Comparison of ENCODE assay signal across 8 cellular contexts in genomic region chr22:19730662-19731360, GRCh38. TPM values are rescaled to one million over a fixed set of nuclear protein-coding genes. Genes with fewer than 3 reads are reported as not detected.
DNase-seq lines count a peak whose midpoint lies in the region; ATAC-seq and TF ChIP-seq lines count a peak whose summit lies in the region.

No MANE protein-coding gene starts in this region.

- intact Hi-C loops in activated T-helper 2 cell treated with anti-CD3 and anti-CD28 coated beads, Interferon-gamma antibody, Interleukin-2, Interleukin-4, amounts not matched to agents 10 μg/mL and 5 μg/mL and 100 μg/mL, durations not matched to agents 14 hours and 24 hours and 36 hours (cut with micrococcal nuclease): loop anchor here (1.0 to 2.0 kb wide), 2 partner anchors 124 to 179 kb away; partner anchors contain the start of genes GNB1L and RTL10

- TF ChIP-seq EP300 in Ishikawa (IDR thresholded peaks at IDR 0.05; ENCODE audit: borderline replicate concordance): no peak

- no peak overlapping the region for H3K27ac Mint-ChIP-seq in activated T-helper 2 cell treated with anti-CD3 and anti-CD28 coated beads, Interferon-gamma antibody, Interleukin-2, Interleukin-4, amounts not matched to agents 10 μg/mL and 5 μg/mL and 100 μg/mL, durations not matched to agents 14 hours and 24 hours and 36 hours
- H3K27ac Mint-ChIP-seq in neural crest cell (ENCODE audit: unreplicated experiment): no peak overlapping the region

- peaks cover 4% of the 10 kb centered on the region for H3K27me3 Mint-ChIP-seq in activated T-helper 2 cell treated with anti-CD3 and anti-CD28 coated beads, Interferon-gamma antibody, Interleukin-2, Interleukin-4, amounts not matched to agents 10 μg/mL and 5 μg/mL and 100 μg/mL, durations not matched to agents 14 hours and 24 hours and 36 hours (ENCODE audit: low read depth)
- H3K27me3 Mint-ChIP-seq in neural crest cell (ENCODE audit: low read depth): peaks cover 40% of the 10 kb centered on the region

- peak; percentile 99 for TF ChIP-seq RAD21 in Ishikawa (IDR thresholded peaks at IDR 0.05; ENCODE audit: low read depth)

- H3K9me3 Mint-ChIP-seq in activated T-helper 2 cell treated with anti-CD3 and anti-CD28 coated beads, Interferon-gamma antibody, Interleukin-2, Interleukin-4, amounts not matched to agents 10 μg/mL and 5 μg/mL and 100 μg/mL, durations not matched to agents 14 hours and 24 hours and 36 hours: no peaks in the 10 kb centered on the region
- no peaks in the 10 kb centered on the region for H3K9me3 Mint-ChIP-seq in neural crest cell

- DNase-seq in ELF-1 (ENCODE audit: low read depth, low spot score) (peak; percentile 87), RPMI8226 (peak; percentile 46), fibroblast of the conjunctiva (ENCODE audit: low read depth) (peak; percentile 59), neural crest cell (ENCODE audit: low read depth, low spot score) (peak; percentile 98)
- DNase-seq in activated T-helper 2 cell treated with anti-CD3 and anti-CD28 coated beads, Interferon-gamma antibody, Interleukin-2, Interleukin-4, amounts not matched to agents 10 μg/mL and 5 μg/mL and 100 μg/mL, durations not matched to agents 14 hours and 24 hours and 36 hours (ENCODE audit: low spot score): peak; percentile 69
- peak; percentile 79 for DNase-seq in stimulated activated naive CD4-positive, alpha-beta T cell treated with Interleukin-2 at 50 U/mL for 16 hours (lab: John Stamatoyannopoulos, UW)

- H3K4me3 Mint-ChIP-seq in activated T-helper 2 cell treated with anti-CD3 and anti-CD28 coated beads, Interferon-gamma antibody, Interleukin-2, Interleukin-4, amounts not matched to agents 10 μg/mL and 5 μg/mL and 100 μg/mL, durations not matched to agents 14 hours and 24 hours and 36 hours (ENCODE audit: low read depth): peak overlapping the region; percentile 68
- H3K4me3 Mint-ChIP-seq in neural crest cell: peak overlapping the region; percentile 61

- H3K4me1 Mint-ChIP-seq in activated T-helper 2 cell treated with anti-CD3 and anti-CD28 coated beads, Interferon-gamma antibody, Interleukin-2, Interleukin-4, amounts not matched to agents 10 μg/mL and 5 μg/mL and 100 μg/mL, durations not matched to agents 14 hours and 24 hours and 36 hours (ENCODE audit: low read depth): no peaks in the 10 kb centered on the region
- peaks cover 3% of the 10 kb centered on the region for H3K4me1 Mint-ChIP-seq in neural crest cell

- H3K36me3 Mint-ChIP-seq in activated T-helper 2 cell treated with anti-CD3 and anti-CD28 coated beads, Interferon-gamma antibody, Interleukin-2, Interleukin-4, amounts not matched to agents 10 μg/mL and 5 μg/mL and 100 μg/mL, durations not matched to agents 14 hours and 24 hours and 36 hours (ENCODE audit: low read depth): no peaks in the 10 kb centered on the region
- H3K36me3 Mint-ChIP-seq in neural crest cell (ENCODE audit: low read depth): no peaks in the 10 kb centered on the region

- no peak for ATAC-seq in GM18520 (IDR thresholded peaks at IDR 0.05; ENCODE audit: unreplicated experiment)

- peak; percentile 99 for TF ChIP-seq CTCF in neural crest cell (conservative IDR thresholded peaks at IDR 0.05)

TF ChIP-seq in Ishikawa, 13 proteins besides CTCF, POLR2A, EP300 and RAD21:
- no peak; the same call in 1 of the 2 replicates for TF ChIP-seq YY1 (IDR thresholded peaks at IDR 0.05; ENCODE audit: low read depth)
- TF ChIP-seq MAX (IDR thresholded peaks at IDR 0.05): peak; percentile 28; the same call in 1 of the 2 replicates

RNA-seq across cellular contexts. Expression of gene GP1BB, which starts 7.5 kb away (rescaled TPM):
- total RNA-seq in activated T-helper 2 cell treated with anti-CD3 and anti-CD28 coated beads, Interferon-gamma antibody, Interleukin-2, Interleukin-4, amounts not matched to agents 10 μg/mL and 5 μg/mL and 100 μg/mL, durations not matched to agents 14 hours and 24 hours and 36 hours: not detected in 2 replicates
- total RNA-seq in neural crest cell: 4.6 and 4.8 TPM in 2 replicates

RNA-seq across cellular contexts. Expression of gene SEPTIN5, which starts 16.5 kb away (rescaled TPM):
- 0.71 and 1.5 TPM in 2 replicates for total RNA-seq in activated T-helper 2 cell treated with anti-CD3 and anti-CD28 coated beads, Interferon-gamma antibody, Interleukin-2, Interleukin-4, amounts not matched to agents 10 μg/mL and 5 μg/mL and 100 μg/mL, durations not matched to agents 14 hours and 24 hours and 36 hours
- total RNA-seq in neural crest cell: 30.2 and 31.9 TPM in 2 replicates

RNA-seq across cellular contexts. Expression of gene TBX1, which starts 29.8 kb away (rescaled TPM):
- 0.09 and 0.32 TPM in 2 replicates for total RNA-seq in activated T-helper 2 cell treated with anti-CD3 and anti-CD28 coated beads, Interferon-gamma antibody, Interleukin-2, Interleukin-4, amounts not matched to agents 10 μg/mL and 5 μg/mL and 100 μg/mL, durations not matched to agents 14 hours and 24 hours and 36 hours
- not detected in 2 replicates for total RNA-seq in neural crest cell

Comparison
In these comparisons a context has a peak if more than half of its experiments do, and no peak if none do; other contexts are left out.
1. DNase-seq: peak in every context shown above with its lines; median percentile 98 in neural crest cell; 87 in ELF-1; 79 in stimulated activated naive CD4-positive, alpha-beta T cell treated with Interleukin-2 at 50 U/mL for 16 hours; 69 in activated T-helper 2 cell treated with anti-CD3 and anti-CD28 coated beads, Interferon-gamma antibody, Interleukin-2, Interleukin-4, amounts not matched to agents 10 μg/mL and 5 μg/mL and 100 μg/mL, durations not matched to agents 14 hours and 24 hours and 36 hours; 59 in fibroblast of the conjunctiva; 46 in RPMI8226.
2. RNA of gene SEPTIN5, which starts 16.5 kb away (total RNA-seq): 30.2 to 31.9 TPM in neural crest cell; 0.71 to 1.5 TPM in activated T-helper 2 cell treated with anti-CD3 and anti-CD28 coated beads, Interferon-gamma antibody, Interleukin-2, Interleukin-4, amounts not matched to agents 10 μg/mL and 5 μg/mL and 100 μg/mL, durations not matched to agents 14 hours and 24 hours and 36 hours; every median in the first group is over 10 times any median in the second.